Comparison of ENCODE assay signal across 15 cellular contexts in the genomic region with DNA sequence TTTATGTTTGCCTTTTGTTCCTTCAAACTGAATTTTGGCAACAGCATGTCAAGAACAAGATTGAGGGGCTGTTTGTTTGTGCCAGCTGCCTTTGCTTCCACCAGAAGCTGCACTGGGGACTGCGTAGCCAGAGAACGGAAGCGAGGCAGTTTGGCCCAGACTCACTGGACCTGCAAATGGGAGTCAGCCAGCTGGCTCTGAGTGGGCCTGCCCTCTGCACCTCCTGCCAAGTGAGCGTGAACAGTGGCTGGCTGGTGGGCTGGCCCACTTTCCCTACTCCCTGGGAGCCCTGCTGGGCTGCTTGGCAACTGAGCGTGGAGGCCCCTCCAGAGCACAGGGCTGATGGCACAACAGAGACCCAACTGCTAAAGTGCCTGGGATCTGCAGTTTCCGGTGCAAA.
DNase-seq lines count a peak whose midpoint lies in the region; ATAC-seq and TF ChIP-seq lines count a peak whose summit lies in the region.
"Had no signal": no experiment of that assay in that cellular context is flagged by ENCODE, and none has a peak within 500 bp of the region (broad histone marks: within the 10 kb centered on the region; RNA-seq: fewer than 3 reads in every experiment).

No MANE protein-coding gene starts in this region.

- TF ChIP-seq EP300 in upper lobe of left lung (IDR thresholded peaks at IDR 0.05): no peak

- H3K36me3 Mint-ChIP-seq in WTC11: peaks cover 11% of the 10 kb centered on the region; the same call in 1 of the 2 replicates

- DNase-seq in WTC11 (ENCODE audit: low spot score): no peak
- DNase-seq in Right ventricle myocardium inferior (ENCODE audit: missing footprints): peak; percentile 81
- no peak for DNase-seq in mucosa of descending colon
- DNase-seq in upper lobe of left lung: peak in 1 of 2 donors; percentile 55
- DNase-seq in dedifferentiated amniotic fluid mesenchymal stem cell (ENCODE audit: extremely low spot score): no peak
- DNase-seq in smooth muscle cell (lab: John Stamatoyannopoulos, UW; ENCODE audit: unreplicated experiment): no peak
- no peak for DNase-seq in NCI-H2227 treated with DMSO at 0.1 percent for 48 hours (lab: John Stamatoyannopoulos, UW)
- DNase-seq: activated CD4-positive, alpha-beta T cell treated with anti-CD3 and anti-CD28 coated beads, Interleukin-2, amount 10 ng/mL, durations not matched to agents 24 days and 14 days; CD8-positive, alpha-beta memory T cell; islet precursor cell; NCI-H1417; OCI-M1; T-cell had no signal

- H3K4me3 Mint-ChIP-seq in WTC11: no peak overlapping the region
- H3K4me3 Mint-ChIP-seq: activated CD4-positive, alpha-beta T cell treated with anti-CD3 and anti-CD28 coated beads, Interleukin-2, amount 10 ng/mL, durations not matched to agents 24 days and 14 days; activated T-helper 1 cell treated with anti-CD3 and anti-CD28 coated beads, Interleukin-12 subunit alpha, Interleukin-12 subunit beta, Interleukin-2, Interleukin-4 antibody, amounts not matched to agents 30 ng/mL and 10 ng/mL and 1 ng/mL, durations not matched to agents 14 hours and 24 hours and 36 hours; CD8-positive, alpha-beta memory T cell; T-cell had no signal

- no peaks in the 10 kb centered on the region for H3K27me3 ChIP-seq in upper lobe of left lung
- H3K27me3 ChIP-seq in smooth muscle cell (ENCODE audit: low read depth): no peaks in the 10 kb centered on the region
- H3K27me3 ChIP-seq: cardiac muscle cell had no signal

- TF ChIP-seq POLR2A in upper lobe of left lung (IDR thresholded peaks at IDR 0.05): no peak

- H2AFZ ChIP-seq in smooth muscle cell (ENCODE audit: low read depth): no peak overlapping the region

- WGBS in upper lobe of left lung, 2 donors: 69 to 73% methylated on average over 6 of the region's 6 CpGs
- 98% methylated on average over 6 of the region's 6 CpGs for WGBS in smooth muscle cell (ENCODE audit: low lambda C conversion rate)

- POLR2A ChIA-PET in WTC11 (lab: Charles Lee): no interaction called here

- no peak overlapping the region for H3K4me3 ChIP-seq in mucosa of descending colon
- H3K4me3 ChIP-seq in upper lobe of left lung: no peak overlapping the region
- H3K4me3 ChIP-seq in smooth muscle cell: no peak overlapping the region
- H3K4me3 ChIP-seq: cardiac muscle cell had no signal

- CTCF ChIA-PET in WTC11 (lab: Charles Lee): interaction anchor here (0.6 kb wide), 1 partner anchor 92 kb away, joined by 4 read pairs; no protein-coding TSS in a partner anchor

- H3K9ac ChIP-seq in smooth muscle cell (ENCODE audit: low read depth): no peak overlapping the region

- H3K9me3 ChIP-seq in mucosa of descending colon (no peaks in the 10 kb centered on the region), upper lobe of left lung (peaks cover 0 to 3% (median 0%) of the 10 kb centered on the region in 4 donors), smooth muscle cell (replicated peaks; ENCODE audit: low read depth) (no peaks in the 10 kb centered on the region)

- ATAC-seq in WTC11 (peak; percentile 43; the same call in 1 of the 2 replicates), Right ventricle myocardium inferior (peak; percentile 96), mucosa of descending colon (peak; percentile 13), upper lobe of left lung (ENCODE audit: low FRiP score in 2 of 2) (peak; percentile 26 to 40)
- ATAC-seq: T-cell had no signal

- no peaks in the 10 kb centered on the region for H3K4me1 Mint-ChIP-seq in WTC11

- no peaks in the 10 kb centered on the region for H3K27me3 Mint-ChIP-seq in WTC11 (ENCODE audit: low read depth)
- H3K27me3 Mint-ChIP-seq: activated CD4-positive, alpha-beta T cell treated with anti-CD3 and anti-CD28 coated beads, Interleukin-2, amount 10 ng/mL, durations not matched to agents 24 days and 14 days; CD8-positive, alpha-beta memory T cell; T-cell had no signal

- TF ChIP-seq CTCF in WTC11 (IDR thresholded peaks at IDR 0.05) (no peak), mucosa of descending colon (IDR thresholded peaks at IDR 0.05) (no peak), upper lobe of left lung (IDR thresholded peaks at IDR 0.05) (no peak), smooth muscle cell (IDR thresholded peaks at IDR 0.05; ENCODE audit: borderline replicate concordance, insufficient read depth, poor library complexity, severe bottlenecking) (no peak)

- H3K27ac Mint-ChIP-seq in WTC11: no peak overlapping the region
- H3K27ac Mint-ChIP-seq: activated CD4-positive, alpha-beta T cell treated with anti-CD3 and anti-CD28 coated beads, Interleukin-2, amount 10 ng/mL, durations not matched to agents 24 days and 14 days; activated T-helper 1 cell treated with anti-CD3 and anti-CD28 coated beads, Interleukin-12 subunit alpha, Interleukin-12 subunit beta, Interleukin-2, Interleukin-4 antibody, amounts not matched to agents 30 ng/mL and 10 ng/mL and 1 ng/mL, durations not matched to agents 14 hours and 24 hours and 36 hours; CD8-positive, alpha-beta memory T cell; T-cell had no signal

- peaks cover 12% of the 10 kb centered on the region for H3K9me3 Mint-ChIP-seq in WTC11

- H3K79me2 ChIP-seq in smooth muscle cell (ENCODE audit: low read depth): no peaks in the 10 kb centered on the region

- H3K4me1 ChIP-seq in mucosa of descending colon (ENCODE audit: low read depth) (peaks cover 2% of the 10 kb centered on the region), upper lobe of left lung (peaks cover 0 to 5% (median 4%) of the 10 kb centered on the region in 4 donors), smooth muscle cell (ENCODE audit: low read depth) (no peaks in the 10 kb centered on the region)

- intact Hi-C loops in Right ventricle myocardium inferior (cut with DNase I) (no loop called here), mucosa of descending colon (cut with DNase I, micrococcal nuclease) (no loop called here)

- H3K36me3 ChIP-seq in mucosa of descending colon (ENCODE audit: low read depth) (no peaks in the 10 kb centered on the region), upper lobe of left lung (peaks cover 5 to 19% (median 9%) of the 10 kb centered on the region in 4 donors), smooth muscle cell (ENCODE audit: low read depth) (peaks cover 12% of the 10 kb centered on the region)
- H3K36me3 ChIP-seq: cardiac muscle cell had no signal

- H4K20me1 ChIP-seq in smooth muscle cell (ENCODE audit: low read depth): no peaks in the 10 kb centered on the region

- no peak overlapping the region for H3K27ac ChIP-seq in upper lobe of left lung
- H3K27ac ChIP-seq in smooth muscle cell (ENCODE audit: low read depth): no peak overlapping the region
- H3K27ac ChIP-seq: cardiac muscle cell had no signal

- no peak overlapping the region for H3K4me2 ChIP-seq in smooth muscle cell

- no peaks in the 10 kb centered on the region for H3F3A ChIP-seq in smooth muscle cell (ENCODE audit: low read depth)

TF ChIP-seq in WTC11, 78 proteins besides CTCF, POLR2A, EP300 and RAD21:
- TF ChIP-seq CREM (CRISPR knock-in tag; IDR thresholded peaks at IDR 0.05) (no peak), NR3C1 (CRISPR knock-in tag; conservative IDR thresholded peaks at IDR 0.05; ENCODE audit: low read depth) (no peak), GABPB1 (CRISPR knock-in tag; IDR thresholded peaks at IDR 0.05) (no peak), ETV6 (CRISPR knock-in tag; IDR thresholded peaks at IDR 0.05) (no peak), ATF1 (CRISPR knock-in tag; IDR thresholded peaks at IDR 0.05) (no peak)
- TF ChIP-seq, protein P1, sequence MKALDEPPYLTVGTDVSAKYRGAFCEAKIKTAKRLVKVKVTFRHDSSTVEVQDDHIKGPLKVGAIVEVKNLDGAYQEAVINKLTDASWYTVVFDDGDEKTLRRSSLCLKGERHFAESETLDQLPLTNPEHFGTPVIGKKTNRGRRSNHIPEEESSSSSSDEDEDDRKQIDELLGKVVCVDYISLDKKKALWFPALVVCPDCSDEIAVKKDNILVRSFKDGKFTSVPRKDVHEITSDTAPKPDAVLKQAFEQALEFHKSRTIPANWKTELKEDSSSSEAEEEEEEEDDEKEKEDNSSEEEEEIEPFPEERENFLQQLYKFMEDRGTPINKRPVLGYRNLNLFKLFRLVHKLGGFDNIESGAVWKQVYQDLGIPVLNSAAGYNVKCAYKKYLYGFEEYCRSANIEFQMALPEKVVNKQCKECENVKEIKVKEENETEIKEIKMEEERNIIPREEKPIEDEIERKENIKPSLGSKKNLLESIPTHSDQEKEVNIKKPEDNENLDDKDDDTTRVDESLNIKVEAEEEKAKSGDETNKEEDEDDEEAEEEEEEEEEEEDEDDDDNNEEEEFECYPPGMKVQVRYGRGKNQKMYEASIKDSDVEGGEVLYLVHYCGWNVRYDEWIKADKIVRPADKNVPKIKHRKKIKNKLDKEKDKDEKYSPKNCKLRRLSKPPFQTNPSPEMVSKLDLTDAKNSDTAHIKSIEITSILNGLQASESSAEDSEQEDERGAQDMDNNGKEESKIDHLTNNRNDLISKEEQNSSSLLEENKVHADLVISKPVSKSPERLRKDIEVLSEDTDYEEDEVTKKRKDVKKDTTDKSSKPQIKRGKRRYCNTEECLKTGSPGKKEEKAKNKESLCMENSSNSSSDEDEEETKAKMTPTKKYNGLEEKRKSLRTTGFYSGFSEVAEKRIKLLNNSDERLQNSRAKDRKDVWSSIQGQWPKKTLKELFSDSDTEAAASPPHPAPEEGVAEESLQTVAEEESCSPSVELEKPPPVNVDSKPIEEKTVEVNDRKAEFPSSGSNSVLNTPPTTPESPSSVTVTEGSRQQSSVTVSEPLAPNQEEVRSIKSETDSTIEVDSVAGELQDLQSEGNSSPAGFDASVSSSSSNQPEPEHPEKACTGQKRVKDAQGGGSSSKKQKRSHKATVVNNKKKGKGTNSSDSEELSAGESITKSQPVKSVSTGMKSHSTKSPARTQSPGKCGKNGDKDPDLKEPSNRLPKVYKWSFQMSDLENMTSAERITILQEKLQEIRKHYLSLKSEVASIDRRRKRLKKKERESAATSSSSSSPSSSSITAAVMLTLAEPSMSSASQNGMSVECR (CRISPR knock-in tag; IDR thresholded peaks at IDR 0.05; ENCODE audit: borderline replicate concordance): no peak
- TF ChIP-seq, protein P2, sequence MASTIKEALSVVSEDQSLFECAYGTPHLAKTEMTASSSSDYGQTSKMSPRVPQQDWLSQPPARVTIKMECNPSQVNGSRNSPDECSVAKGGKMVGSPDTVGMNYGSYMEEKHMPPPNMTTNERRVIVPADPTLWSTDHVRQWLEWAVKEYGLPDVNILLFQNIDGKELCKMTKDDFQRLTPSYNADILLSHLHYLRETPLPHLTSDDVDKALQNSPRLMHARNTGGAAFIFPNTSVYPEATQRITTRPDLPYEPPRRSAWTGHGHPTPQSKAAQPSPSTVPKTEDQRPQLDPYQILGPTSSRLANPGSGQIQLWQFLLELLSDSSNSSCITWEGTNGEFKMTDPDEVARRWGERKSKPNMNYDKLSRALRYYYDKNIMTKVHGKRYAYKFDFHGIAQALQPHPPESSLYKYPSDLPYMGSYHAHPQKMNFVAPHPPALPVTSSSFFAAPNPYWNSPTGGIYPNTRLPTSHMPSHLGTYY (CRISPR knock-in tag; IDR thresholded peaks at IDR 0.05): no peak

Comparison
In these comparisons a context has a peak if more than half of its experiments do, and no peak if none do; other contexts are left out.
1. ATAC-seq: peak in every context shown above with its lines; median percentile 96 in Right ventricle myocardium inferior; 43 in WTC11; 33 in upper lobe of left lung; 13 in mucosa of descending colon.